1 cellular context compared by ENCODE assay signal in the genomic region with DNA sequence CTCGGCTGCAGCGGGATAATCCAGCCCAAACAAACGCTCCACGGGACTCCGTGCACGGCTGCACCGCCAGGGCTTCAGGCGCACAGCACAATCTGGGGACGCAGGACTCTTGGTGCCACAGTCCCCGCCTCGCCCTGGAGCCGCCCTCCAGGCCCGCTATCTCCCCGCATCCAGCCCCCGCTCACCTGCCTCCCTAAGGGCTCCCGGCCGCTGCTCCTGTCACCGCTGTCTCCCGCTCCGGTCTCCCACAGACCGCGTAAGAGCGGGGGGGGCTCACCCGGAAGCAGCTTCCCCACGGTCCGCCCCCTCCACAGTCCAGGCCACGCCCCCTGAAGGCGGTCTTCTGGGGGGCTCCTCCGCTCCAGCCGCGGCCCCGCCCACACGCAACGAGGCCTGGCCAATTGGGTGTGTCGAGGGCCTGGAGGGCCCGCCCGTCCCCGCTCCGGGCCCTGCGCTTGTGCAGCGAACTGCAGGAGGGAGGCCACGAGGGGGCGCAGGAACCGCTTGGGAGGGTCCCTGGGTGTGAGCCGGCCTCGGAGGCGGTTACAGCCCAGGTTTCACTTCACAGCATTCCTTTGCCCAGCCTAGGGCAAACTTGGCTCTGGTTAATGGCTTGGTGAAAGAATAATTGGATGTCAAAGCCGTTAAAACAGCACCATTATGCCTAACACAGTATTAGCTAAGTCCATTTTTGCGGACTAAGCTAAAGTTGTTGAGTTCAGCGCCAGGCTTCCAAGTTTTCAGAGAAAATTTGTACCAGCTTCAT.
TF ChIP-seq lines count a peak whose summit lies in the region.

ALAD (minus strand) TSS at position 258 of the 766 bp plus-strand sequence. CDS start 7,725 bp downstream, outside the sequence.

TF ChIP-seq in neural cell, 6 proteins besides CTCF, POLR2A, EP300 and RAD21 (continued from another document):
- TF ChIP-seq POLR2AphosphoS5 (IDR thresholded peaks at IDR 0.05): peak; percentile 96
- TF ChIP-seq EZH2 (IDR thresholded peaks at IDR 0.05; ENCODE audit: borderline replicate concordance, insufficient read depth, low read length, poor library complexity, severe bottlenecking): no peak
- peak; percentile 38 for TF ChIP-seq TAF1 (IDR thresholded peaks at IDR 0.05; ENCODE audit: low read depth)
- TF ChIP-seq MXI1 (conservative IDR thresholded peaks at IDR 0.05; ENCODE audit: poor library complexity, severe bottlenecking): peak; percentile 76
